ENCODE assay signal across 10 cellular contexts in genomic region chr13:38530492-38530891, GRCh38.
A peak's percentile ranks its signal among the peaks of the same experiment; 100 is the strongest.
DNase-seq lines count a peak whose midpoint lies in the region; ATAC-seq and TF ChIP-seq lines count a peak whose summit lies in the region.
"Had no signal": no experiment of that assay in that cellular context is flagged by ENCODE, and none has a peak within 500 bp of the region (broad histone marks: within the 10 kb centered on the region; RNA-seq: fewer than 3 reads in every experiment).

No MANE protein-coding gene starts in this region.

- H3K4me1 ChIP-seq in hepatocyte (ENCODE audit: insufficient read depth) (no peaks in the 10 kb centered on the region), spleen (no peaks in the 10 kb centered on the region), HAP-1 (no peaks in the 10 kb centered on the region)
- H3K4me1 ChIP-seq: suprapubic skin had no signal

- H2AFZ ChIP-seq in hepatocyte: no peak overlapping the region

- no peak overlapping the region for H3K27ac ChIP-seq in hepatocyte
- H3K27ac ChIP-seq in spleen: no peak overlapping the region
- H3K27ac ChIP-seq: suprapubic skin had no signal

- intact Hi-C loops in spleen (cut with DNase I; ENCODE audit: low total_unique reads): no loop called here

- peak; percentile 34 for DNase-seq in AG08395 (ENCODE audit: low spot score)
- DNase-seq in RPMI7951 (ENCODE audit: low read depth): peak; percentile 4
- peak; percentile 15 for DNase-seq in hepatocyte (ENCODE audit: low spot score)
- DNase-seq in spleen: no peak
- no peak for DNase-seq in HAP-1 (ENCODE audit: low spot score in 2 of 2)
- DNase-seq in NCI-H187 (lab: John Stamatoyannopoulos, UW): no peak
- DNase-seq: T-helper 17 cell had no signal

- no peaks in the 10 kb centered on the region for H4K20me1 ChIP-seq in hepatocyte (ENCODE audit: insufficient read depth, poor library complexity, severe bottlenecking)

- TF ChIP-seq CTCF in hepatocyte (IDR thresholded peaks at IDR 0.05; ENCODE audit: poor library complexity) (peak; percentile 60), spleen (IDR thresholded peaks at IDR 0.05 in 8 of 11, conservative IDR thresholded peaks at IDR 0.05 in 3 of 11) (peak in 2 of 11 experiments; percentile 18 to 28)

- 55% methylated on average over 3 of the region's 3 CpGs for WGBS in hepatocyte (ENCODE audit: low lambda C conversion rate, missing lambda C conversion rate)
- WGBS in spleen, 5 donors: 47 to 62% (median 51%) methylated on average over 3 of the region's 3 CpGs

- no peaks in the 10 kb centered on the region for H3K79me2 ChIP-seq in hepatocyte

- H3K36me3 ChIP-seq in hepatocyte (replicated peaks; ENCODE audit: insufficient read depth, low read depth): no peaks in the 10 kb centered on the region
- no peaks in the 10 kb centered on the region for H3K36me3 ChIP-seq in spleen
- H3K36me3 ChIP-seq in HAP-1 (replicated peaks): no peaks in the 10 kb centered on the region
- H3K36me3 ChIP-seq: suprapubic skin had no signal

- no peak overlapping the region for H3K4me2 ChIP-seq in hepatocyte

- ATAC-seq in GM18511 (IDR thresholded peaks at IDR 0.05; ENCODE audit: unreplicated experiment) (peak; percentile 57), GM19463 (IDR thresholded peaks at IDR 0.05; ENCODE audit: unreplicated experiment) (no peak)
- ATAC-seq: T-helper 17 cell had no signal

- no peaks in the 10 kb centered on the region for H3K9me2 ChIP-seq in hepatocyte (replicated peaks; ENCODE audit: insufficient read depth)

- no peak for TF ChIP-seq POLR2A in spleen (IDR thresholded peaks at IDR 0.05)

- H3K27me3 ChIP-seq in hepatocyte (no peaks in the 10 kb centered on the region), spleen (replicated peaks in 1 of 7) (no peaks in the 10 kb centered on the region), HAP-1 (ENCODE audit: low read depth) (no peaks in the 10 kb centered on the region)
- H3K27me3 ChIP-seq: suprapubic skin had no signal

- H3K9me3 ChIP-seq in hepatocyte (ENCODE audit: low read depth): no peaks in the 10 kb centered on the region
- no peaks in the 10 kb centered on the region for H3K9me3 ChIP-seq in spleen
- no peaks in the 10 kb centered on the region for H3K9me3 ChIP-seq in HAP-1
- H3K9me3 ChIP-seq: suprapubic skin had no signal

- H3K4me3 ChIP-seq in hepatocyte (no peak overlapping the region), spleen (no peak overlapping the region), HAP-1 (no peak overlapping the region)
- H3K4me3 ChIP-seq: suprapubic skin had no signal

- in situ Hi-C loops in HAP-1 (cut with MboI; ENCODE audit: low sequenced_read_pairs): no loop called here

Comparison
In these comparisons a context has a peak if more than half of its experiments do, and no peak if none do; other contexts are left out.
1. DNase-seq: peak in AG08395 (single experiment), RPMI7951 (single experiment) and hepatocyte (single experiment); none in spleen (single experiment), HAP-1 (0 of 2) and NCI-H187 (0 of 2).